30 cellular contexts compared by ENCODE assay signal in the genomic region with DNA sequence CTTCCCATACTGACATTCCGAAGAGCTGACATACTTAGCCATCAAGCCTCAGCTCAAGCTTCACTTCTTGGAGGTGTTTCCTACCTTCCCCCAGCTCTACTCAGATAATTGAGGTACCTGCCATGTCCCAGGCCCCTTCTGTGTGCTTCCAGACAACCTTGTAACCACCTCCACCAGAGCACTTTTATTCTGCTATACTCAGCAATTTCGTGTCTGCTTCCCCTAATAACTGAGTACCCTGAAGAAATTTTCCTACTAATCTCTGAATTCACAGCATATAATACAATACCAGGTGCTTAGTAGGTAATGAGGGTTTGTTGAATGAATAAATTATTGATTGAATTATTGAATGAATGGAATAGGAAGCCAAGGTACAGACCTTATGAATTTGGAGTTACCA.
"Had no signal": no experiment of that assay in that cellular context is flagged by ENCODE, and none has a peak within 500 bp of the region (broad histone marks: within the 10 kb centered on the region; RNA-seq: fewer than 3 reads in every experiment).

No MANE protein-coding gene starts in this region.

- H3K4me3 ChIP-seq: body of pancreas, esophagus muscularis mucosa, gastrocnemius medialis, heart left ventricle had no signal

- H3K9me3 Mint-ChIP-seq: activated B cell treated with CpG ODN at 0.5 μM for 24 hours; activated CD8-positive, alpha-beta T cell treated with anti-CD3 and anti-CD28 coated beads for 36 hours; activated naive CD4-positive, alpha-beta T cell treated with anti-CD3 and anti-CD28 coated beads, Interleukin-2, amount 10 ng/mL, durations not matched to agents 7 days and 5 days; activated T-cell treated with anti-CD3 and anti-CD28 coated beads, Interleukin-2, amount 50 U/mL, for 4 hours; activated T-helper 2 cell treated with anti-CD3 and anti-CD28 coated beads, Interferon-gamma antibody, Interleukin-2, Interleukin-4, amounts not matched to agents 10 μg/mL and 5 μg/mL and 100 μg/mL, durations not matched to agents 14 hours and 24 hours and 36 hours; effector memory CD8-positive, alpha-beta T cell; T-helper 1 cell treated with Interleukin-12 subunit alpha and Interleukin-12 subunit beta and Interleukin-4 antibody, amounts not matched to agents 30 μg/mL and 1 μg/mL, for 36 hours; T-helper 2 cell treated with Interferon-gamma antibody and Interleukin-4, amounts not matched to agents 5 μg/mL and 100 μg/mL, for 36 hours had no signal

- H3K27ac ChIP-seq: body of pancreas, esophagus muscularis mucosa, foreskin keratinocyte, gastrocnemius medialis, heart left ventricle, WERI-Rb-1 had no signal

- H3K27me3 Mint-ChIP-seq: activated CD8-positive, alpha-beta T cell treated with anti-CD3 and anti-CD28 coated beads for 36 hours; activated naive CD4-positive, alpha-beta T cell treated with anti-CD3 and anti-CD28 coated beads, Interleukin-2, amount 10 ng/mL, durations not matched to agents 7 days and 5 days; activated naive CD8-positive, alpha-beta T cell had no signal

- H3K36me3 ChIP-seq: esophagus muscularis mucosa, gastrocnemius medialis, heart left ventricle, WERI-Rb-1 had no signal

- H3K9me3 ChIP-seq: body of pancreas, esophagus muscularis mucosa, gastrocnemius medialis, heart left ventricle had no signal

- H3K27me3 ChIP-seq: body of pancreas, esophagus muscularis mucosa, foreskin keratinocyte, gastrocnemius medialis had no signal

- H3K4me3 Mint-ChIP-seq: activated B cell treated with CpG ODN at 0.5 μM for 24 hours; activated CD8-positive, alpha-beta T cell treated with anti-CD3 and anti-CD28 coated beads for 36 hours; activated naive CD4-positive, alpha-beta T cell treated with anti-CD3 and anti-CD28 coated beads, Interleukin-2, amount 10 ng/mL, durations not matched to agents 7 days and 5 days; activated naive CD8-positive, alpha-beta T cell; activated T-cell treated with anti-CD3 and anti-CD28 coated beads, Interleukin-2, amount 50 U/mL, for 4 hours; effector memory CD8-positive, alpha-beta T cell; T-helper 1 cell treated with Interleukin-12 subunit alpha and Interleukin-12 subunit beta and Interleukin-4 antibody, amounts not matched to agents 30 μg/mL and 1 μg/mL, for 36 hours; T-helper 2 cell treated with Interferon-gamma antibody and Interleukin-4, amounts not matched to agents 5 μg/mL and 100 μg/mL, for 36 hours had no signal

- DNase-seq: activated B cell treated with CpG ODN at 0.5 μM for 24 hours; activated CD4-positive, alpha-beta T cell treated with anti-CD3 and anti-CD28 coated beads for 48 hours; activated CD4-positive, alpha-beta T cell treated with anti-CD3 and anti-CD28 coated beads, Interleukin-2, amount 50 U/mL, for 1 hour; activated CD4-positive, alpha-beta T cell treated with anti-CD3 and anti-CD28 coated beads, Interleukin-2, amount 50 U/mL, for 48 hours; activated CD8-positive, alpha-beta memory T cell treated with anti-CD3 and anti-CD28 coated beads for 24 hours; activated CD8-positive, alpha-beta T cell treated with anti-CD3 and anti-CD28 coated beads for 36 hours; activated effector memory CD4-positive, alpha-beta T cell treated with anti-CD3 and anti-CD28 coated beads, Interleukin-2, amount 50 U/mL, for 16 hours; activated naive CD4-positive, alpha-beta T cell treated with anti-CD3 and anti-CD28 coated beads, Interleukin-2, amount 10 ng/mL, durations not matched to agents 7 days and 5 days; activated T-cell treated with anti-CD3 and anti-CD28 coated beads, Interleukin-2, amount 50 U/mL, for 4 hours; amniotic stem cell; anterior cingulate cortex; body of pancreas; caudate nucleus; cortex of kidney; dermis blood vessel endothelial cell; effector CD4-positive, alpha-beta T cell; effector memory CD8-positive, alpha-beta T cell; erythroblast; foreskin keratinocyte; gastrocnemius medialis; glutamatergic neuron; heart left ventricle; T1000; WERI-Rb-1 had no signal

- H3K4me1 Mint-ChIP-seq: activated B cell treated with CpG ODN at 0.5 μM for 24 hours; activated naive CD4-positive, alpha-beta T cell treated with anti-CD3 and anti-CD28 coated beads, Interleukin-2, amount 10 ng/mL, durations not matched to agents 7 days and 5 days had no signal

- H3K36me3 Mint-ChIP-seq: activated naive CD4-positive, alpha-beta T cell treated with anti-CD3 and anti-CD28 coated beads, Interleukin-2, amount 10 ng/mL, durations not matched to agents 7 days and 5 days; activated naive CD8-positive, alpha-beta T cell had no signal

- H3K27ac Mint-ChIP-seq: activated B cell treated with CpG ODN at 0.5 μM for 24 hours; activated CD8-positive, alpha-beta T cell treated with anti-CD3 and anti-CD28 coated beads for 36 hours; activated naive CD4-positive, alpha-beta T cell treated with anti-CD3 and anti-CD28 coated beads, Interleukin-2, amount 10 ng/mL, durations not matched to agents 7 days and 5 days; activated naive CD8-positive, alpha-beta T cell; activated T-helper 2 cell treated with anti-CD3 and anti-CD28 coated beads, Interferon-gamma antibody, Interleukin-2, Interleukin-4, amounts not matched to agents 10 μg/mL and 5 μg/mL and 100 μg/mL, durations not matched to agents 14 hours and 24 hours and 36 hours; effector memory CD8-positive, alpha-beta T cell; T-helper 1 cell treated with Interleukin-12 subunit alpha and Interleukin-12 subunit beta and Interleukin-4 antibody, amounts not matched to agents 30 μg/mL and 1 μg/mL, for 36 hours; T-helper 2 cell treated with Interferon-gamma antibody and Interleukin-4, amounts not matched to agents 5 μg/mL and 100 μg/mL, for 36 hours had no signal

- H3K4me1 ChIP-seq: body of pancreas, esophagus muscularis mucosa, foreskin keratinocyte, gastrocnemius medialis, heart left ventricle had no signal

- ATAC-seq: activated CD4-positive, CD25-positive, alpha-beta regulatory T cell treated with anti-CD3 and anti-CD28 coated beads, Interleukin-2, amount 50 U/mL, for 24 hours; activated CD8-positive, alpha-beta T cell treated with anti-CD3 and anti-CD28 coated beads for 36 hours; activated T-cell treated with anti-CD3 and anti-CD28 coated beads, Interleukin-2, amount 50 U/mL, for 4 hours; body of pancreas; effector memory CD8-positive, alpha-beta T cell; foreskin keratinocyte; gastrocnemius medialis; heart left ventricle had no signal
